In genomic region chr16:67283826-67284555, GRCh38 we compare ENCODE assay signal across 14 cellular contexts. TPM values are rescaled to one million over a fixed set of nuclear protein-coding genes. Genes with fewer than 3 reads are reported as not detected.
DNase-seq lines count a peak whose midpoint lies in the region; ATAC-seq and TF ChIP-seq lines count a peak whose summit lies in the region.
"Had no signal": no experiment of that assay in that cellular context is flagged by ENCODE, and none has a peak within 500 bp of the region (broad histone marks: within the 10 kb centered on the region; RNA-seq: fewer than 3 reads in every experiment).

No MANE protein-coding gene starts in this region.

- H3K4me1 ChIP-seq in lower lobe of right lung = peaks cover 6% of the 10 kb centered on the region
- H3K4me1 ChIP-seq in thyroid gland = peaks cover 5 to 14% of the 10 kb centered on the region in 2 donors

- H3K27ac ChIP-seq in lower lobe of right lung = no peak overlapping the region
- no peak overlapping the region for H3K27ac ChIP-seq in thyroid gland
- H3K27ac ChIP-seq: A549 had no signal

- TF ChIP-seq POLR2A in thyroid gland (IDR thresholded peaks at IDR 0.05) = no peak

- ATAC-seq in lower lobe of right lung (no peak), GM18867 (IDR thresholded peaks at IDR 0.05; ENCODE audit: unreplicated experiment) (no peak), HG03135 (IDR thresholded peaks at IDR 0.05; ENCODE audit: unreplicated experiment) (no peak)
- ATAC-seq: CD8-positive, alpha-beta T cell had no signal

- TF ChIP-seq CTCF in lower lobe of right lung (IDR thresholded peaks at IDR 0.05) (no peak), thyroid gland (IDR thresholded peaks at IDR 0.05) (no peak)

- no peaks in the 10 kb centered on the region for H3K27me3 ChIP-seq in lower lobe of right lung (ENCODE audit: low read depth)
- no peaks in the 10 kb centered on the region for H3K27me3 ChIP-seq in thyroid gland

- intact Hi-C loops in lower lobe of right lung (cut with DNase I) (no loop called here), thyroid gland (cut with DNase I) (no loop called here)

- H3K36me3 ChIP-seq in lower lobe of right lung (peaks cover 12% of the 10 kb centered on the region), thyroid gland (no peaks in the 10 kb centered on the region)

- no peaks in the 10 kb centered on the region for H3K9me3 ChIP-seq in lower lobe of right lung
- H3K9me3 ChIP-seq in thyroid gland = no peaks in the 10 kb centered on the region
- H3K9me3 ChIP-seq: A549 had no signal

- DNase-seq in NCI-H345 (lab: John Stamatoyannopoulos, UW) (peak; percentile 28), NCI-H345 treated with DMSO at 0.1 percent for 48 hours (lab: John Stamatoyannopoulos, UW; ENCODE audit: unreplicated experiment) (no peak), NCI-H69 (lab: John Stamatoyannopoulos, UW) (peak; percentile 31), lower lobe of right lung (peak; percentile 24), thyroid gland (peak; percentile 28 to 52), NCI-H748 (lab: John Stamatoyannopoulos, UW; ENCODE audit: unreplicated experiment) (no peak)
- DNase-seq: CD8-positive, alpha-beta T cell; DMS 273 treated with DMSO at 0.1 percent for 48 hours; NCI-H1436 treated with DMSO at 0.1 percent for 48 hours; NCI-H446 had no signal

- 70 to 84% methylated on average over 16 to 19 of the region's 21 CpGs for WGBS in thyroid gland, 2 donors

- H3K4me3 ChIP-seq in lower lobe of right lung (no peak overlapping the region), thyroid gland (replicated peaks in 1 of 3) (no peak overlapping the region)
- H3K4me3 ChIP-seq: A549 had no signal

RNA-seq across cellular contexts. Expression of gene PLEKHG4, which starts 4.7 kb away (rescaled TPM):
- total RNA-seq in lower lobe of right lung (12.4 TPM), thyroid gland (10 to 100 TPM in 2 of 4 donors, 1 to 10 TPM in 2; 8.2 to 11.7 (median 9.5) TPM)

RNA-seq across cellular contexts. Expression of gene SLC9A5, which starts 35.2 kb away (rescaled TPM):
- total RNA-seq in lower lobe of right lung (2.8 TPM), thyroid gland (1 to 10 TPM in 2 of 4 donors, under 1 TPM in 2; 0.56 to 3.0 (median 1.1) TPM)

RNA-seq across cellular contexts. Expression of gene FHOD1, which starts 36.7 kb away (rescaled TPM):
- 67.7 TPM for total RNA-seq in lower lobe of right lung
- 10 to 100 TPM; 17.9 to 26.4 (median 24.3) TPM for total RNA-seq in thyroid gland

RNA-seq across cellular contexts. Expression of gene KCTD19, which starts 42.5 kb away (rescaled TPM):
- total RNA-seq in lower lobe of right lung (0.74 TPM), thyroid gland (1 to 10 TPM in 1 of 4 donors, not detected in 3; 2.6 TPM)
- total RNA-seq: CD8-positive, alpha-beta T cell had no signal

RNA-seq across cellular contexts. Expression of gene LRRC36, which starts 42.6 kb away (rescaled TPM):
- total RNA-seq in lower lobe of right lung (42.1 TPM), thyroid gland (under 1 TPM in 1 of 4 donors, not detected in 3; 0.22 TPM)
- total RNA-seq: CD8-positive, alpha-beta T cell; H9 had no signal

Comparison
In these comparisons a context has a peak if more than half of its experiments do, and no peak if none do; other contexts are left out.
1. DNase-seq: peak in NCI-H345 (single experiment), NCI-H69 (single experiment), lower lobe of right lung (single experiment) and thyroid gland (2 of 2); none in NCI-H345 treated with DMSO at 0.1 percent for 48 hours (single experiment) and NCI-H748 (single experiment).